9 cellular contexts compared by ENCODE assay signal in genomic region chr11:133945087-133945974, GRCh38. TPM values are rescaled to one million over a fixed set of nuclear protein-coding genes. Genes with fewer than 3 reads are reported as not detected.
DNase-seq lines count a peak whose midpoint lies in the region; TF ChIP-seq lines count a peak whose summit lies in the region.
"Had no signal": no experiment of that assay in that cellular context is flagged by ENCODE, and none has a peak within 500 bp of the region (broad histone marks: within the 10 kb centered on the region; RNA-seq: fewer than 3 reads in every experiment).

No MANE protein-coding gene starts in this region.

- peak overlapping the region; percentile 20 for H3K27ac Mint-ChIP-seq in glutamatergic neuron (ENCODE audit: unreplicated experiment)
- H3K27ac Mint-ChIP-seq: dendritic cell treated with granulocyte-macrophage colony-stimulating factor and Interleukin-4, amounts not matched to agents 40 ng/mL and 50 ng/mL, for 4 days had no signal

- peaks cover 84% of the 10 kb centered on the region for H3K4me1 Mint-ChIP-seq in glutamatergic neuron (ENCODE audit: low read depth, unreplicated experiment)

- DNase-seq in NCI-H1092 (lab: John Stamatoyannopoulos, UW) (peak; percentile 45), activated T-cell treated with anti-CD3 and anti-CD28 coated beads for 24 hours (ENCODE audit: low read depth) (peak; percentile 76), glutamatergic neuron (no peak), GF-D8 (lab: John Stamatoyannopoulos, UW) (no peak), GM19240 (ENCODE audit: insufficient read length, low spot score) (no peak), NCI-H1694 treated with DMSO at 0.1 percent for 48 hours (lab: John Stamatoyannopoulos, UW) (no peak), HK-2 (ENCODE audit: unreplicated experiment) (no peak)
- peak; percentile 63 for DNase-seq in stimulated activated CD8-positive, alpha-beta memory T cell treated with anti-CD3 and anti-CD28 coated beads, Interleukin-12 subunit alpha, Interleukin-12 subunit beta, amount 100 ng/mL, for 1 hour (ENCODE audit: low read depth)

- TF ChIP-seq CTCF in glutamatergic neuron (IDR thresholded peaks at IDR 0.05; ENCODE audit: partially characterized antibody, unreplicated experiment), result no peak

- peak overlapping the region; percentile 76 for H3K4me3 Mint-ChIP-seq in glutamatergic neuron (ENCODE audit: unreplicated experiment)
- H3K4me3 Mint-ChIP-seq: dendritic cell treated with granulocyte-macrophage colony-stimulating factor and Interleukin-4, amounts not matched to agents 40 ng/mL and 50 ng/mL, for 4 days had no signal

- peaks cover 39% of the 10 kb centered on the region for H3K9me3 Mint-ChIP-seq in glutamatergic neuron (ENCODE audit: unreplicated experiment)

- H3K27me3 Mint-ChIP-seq in glutamatergic neuron (ENCODE audit: unreplicated experiment), result peaks cover 38% of the 10 kb centered on the region

- H3K36me3 Mint-ChIP-seq in glutamatergic neuron (ENCODE audit: unreplicated experiment), result peaks cover 14% of the 10 kb centered on the region

RNA-seq across cellular contexts. Expression of gene IGSF9B, which starts 11.4 kb away (rescaled TPM):
- 209 TPM for total RNA-seq in glutamatergic neuron (ENCODE audit: unreplicated experiment)

Comparison
In these comparisons a context has a peak if more than half of its experiments do, and no peak if none do; other contexts are left out.
1. DNase-seq: peak in NCI-H1092 (single experiment), activated T-cell treated with anti-CD3 and anti-CD28 coated beads for 24 hours (single experiment) and stimulated activated CD8-positive, alpha-beta memory T cell treated with anti-CD3 and anti-CD28 coated beads, Interleukin-12 subunit alpha, Interleukin-12 subunit beta, amount 100 ng/mL, for 1 hour (single experiment); none in glutamatergic neuron (single experiment), GF-D8 (single experiment), GM19240 (single experiment), NCI-H1694 treated with DMSO at 0.1 percent for 48 hours (single experiment) and HK-2 (single experiment).